Comparison of ENCODE assay signal across 13 cellular contexts in genomic region chr6:105798057-105798456, GRCh38.
DNase-seq lines count a peak whose midpoint lies in the region; ATAC-seq and TF ChIP-seq lines count a peak whose summit lies in the region.
"Had no signal": no experiment of that assay in that cellular context is flagged by ENCODE, and none has a peak within 500 bp of the region (broad histone marks: within the 10 kb centered on the region; RNA-seq: fewer than 3 reads in every experiment).

No MANE protein-coding gene starts in this region.

- dilution Hi-C loops in IMR-90 (cut with HindIII; ENCODE audit: low sequenced_read_pairs, unreplicated experiment), result no loop called here

- DNase-seq in A673 (ENCODE audit: low spot score), result peak; percentile 33
- peak; percentile 81 for DNase-seq in IMR-90
- DNase-seq in mesenchymal stem cell, result peak; percentile 74
- no peak for DNase-seq in activated CD4-positive, alpha-beta T cell treated with anti-CD3 and anti-CD28 coated beads for 36 hours
- no peak for DNase-seq in ureter (ENCODE audit: low spot score)
- DNase-seq in NCI-H2227 treated with DMSO at 0.1 percent for 48 hours (lab: John Stamatoyannopoulos, UW), result no peak
- DNase-seq: activated CD4-positive, CD25-positive, alpha-beta regulatory T cell; NCI-H1694; stimulated activated CD4-positive, alpha-beta T cell treated with anti-CD3 and anti-CD28 coated beads, Interleukin-1b, Interleukin-23, amount 100 ng/mL, for 48 hours had no signal

- in situ Hi-C loops in IMR-90 (cut with MboI; ENCODE audit: low sequenced_read_pairs), result no loop called here

- intact Hi-C loops in A673 (cut with micrococcal nuclease; ENCODE audit: unreplicated experiment) (no loop called here), IMR-90 (cut with micrococcal nuclease) (loop anchor here (5.0 to 10.0 kb wide), 2 partner anchors 194 to 287 kb away; partner anchors contain the start of gene PRDM1)
- intact Hi-C loops in activated CD4-positive, alpha-beta T cell treated with anti-CD3 and anti-CD28 coated beads for 36 hours (cut with DNase I, micrococcal nuclease), result loop anchor here in 1 of 2 experiments (10.0 kb wide), 1 partner anchor 287 kb away; the partner anchor contains the start of gene PRDM1

- peak overlapping the region; percentile 72; the same call in 1 of the 2 replicates for H4K5ac ChIP-seq in IMR-90 (ENCODE audit: low read depth, low read length)

- no peak overlapping the region for H3K56ac ChIP-seq in IMR-90 (ENCODE audit: extremely low read depth, insufficient read depth, low read length)

- H3K18ac ChIP-seq in IMR-90 (ENCODE audit: low read depth, low read length), result peak overlapping the region; percentile 87; the same call in 1 of the 2 replicates
- H3K18ac ChIP-seq in mesenchymal stem cell (ENCODE audit: low read depth in 1 of 2, low read length in 2 of 2), result no peak overlapping the region

- H3K9me1 ChIP-seq in IMR-90 (ENCODE audit: insufficient read depth, low read length), result peaks cover 11% of the 10 kb centered on the region

- CTCF ChIA-PET in A673 (lab: Charles Lee), result no interaction called here
- CTCF ChIA-PET in IMR-90 (lab: Yijun Ruan, JAX), result interaction anchor here (1.1 kb wide), 1 partner anchor 53 kb away, joined by 4 read pairs; no protein-coding TSS in a partner anchor
- CTCF ChIA-PET in activated CD4-positive, alpha-beta T cell treated with anti-CD3 and anti-CD28 coated beads for 36 hours (lab: Charles Lee), result interaction anchor here (1.6 kb wide), 1 partner anchor 17 kb away, joined by 5 read pairs; no protein-coding TSS in a partner anchor

- no peaks in the 10 kb centered on the region for H4K20me1 ChIP-seq in IMR-90 (ENCODE audit: insufficient read depth, low read length)

- no CpG with 5 or more reads among the region's 3 CpGs for WGBS in IMR-90 (ENCODE audit: extremely low coverage in 2 of 2, insufficient read length in 1 of 2), 2 experiments
- 33 to 48% methylated on average over 3 of the region's 3 CpGs for WGBS in esophagus, 2 donors
- WGBS in mesenchymal stem cell, result 64% methylated on average over 2 of the region's 3 CpGs

- H2AK5ac ChIP-seq in IMR-90 (ENCODE audit: low read depth, low read length) (no peak overlapping the region), mesenchymal stem cell (ENCODE audit: low read length, severe bottlenecking) (no peak overlapping the region)

- peak overlapping the region; percentile 16 for H2BK20ac ChIP-seq in IMR-90 (ENCODE audit: low read depth, low read length)

- peak overlapping the region; percentile 7 for H2AFZ ChIP-seq in IMR-90 (replicated peaks; ENCODE audit: low read length, poor library complexity)
- no peak overlapping the region for H2AFZ ChIP-seq in mesenchymal stem cell (ENCODE audit: low read depth, low read length)

- H3K27ac ChIP-seq in A673 (ENCODE audit: low read depth, low read length, poor library complexity, severe bottlenecking) (no peak overlapping the region), IMR-90 (ENCODE audit: insufficient read depth, low read length) (no peak overlapping the region; the same call in 1 of the 2 replicates), esophagus (ENCODE audit: low read depth in 2 of 2, low read length in 1 of 2) (peak overlapping the region; percentile 84 to 86), mesenchymal stem cell (ENCODE audit: low read length, poor library complexity, severe bottlenecking) (no peak overlapping the region)

- peak overlapping the region; percentile 71; the same call in 1 of the 3 replicates for H2BK15ac ChIP-seq in IMR-90 (ENCODE audit: low read depth, low read length)
- no peak overlapping the region for H2BK15ac ChIP-seq in mesenchymal stem cell (ENCODE audit: low read depth, poor library complexity, severe bottlenecking)

- no peak overlapping the region for H3K4me3 Mint-ChIP-seq in activated CD4-positive, alpha-beta T cell treated with anti-CD3 and anti-CD28 coated beads for 36 hours
- H3K4me3 Mint-ChIP-seq: B cell had no signal

- peaks cover 29% of the 10 kb centered on the region for H3K4me1 Mint-ChIP-seq in activated CD4-positive, alpha-beta T cell treated with anti-CD3 and anti-CD28 coated beads for 36 hours

- H3K4me1 ChIP-seq in A673 (ENCODE audit: insufficient read depth, low read length, poor library complexity, severe bottlenecking) (peaks cover 12% of the 10 kb centered on the region), IMR-90 (ENCODE audit: control insufficient read depth, insufficient read depth, low read length) (peaks cover 14% of the 10 kb centered on the region), esophagus (ENCODE audit: control insufficient read depth in 2 of 2, insufficient read depth in 2 of 2, low read length in 1 of 2) (peaks cover 0 to 9% of the 10 kb centered on the region in 2 donors), mesenchymal stem cell (ENCODE audit: control insufficient read depth, insufficient read depth, low read depth, low read length) (no peaks in the 10 kb centered on the region)

- H4K8ac ChIP-seq in IMR-90 (ENCODE audit: low read depth in 2 of 2, low read length in 2 of 2) (0 out of 4 replicates have a peak overlapping the region, but pooled peaks of 1 of the 2 experiments have one; percentile 38), mesenchymal stem cell (ENCODE audit: low read length) (no peak overlapping the region)

- TF ChIP-seq CTCF in A673 (conservative IDR thresholded peaks at IDR 0.05; ENCODE audit: low read depth, low read length), result no peak
- no peak for TF ChIP-seq CTCF in IMR-90 (conservative IDR thresholded peaks at IDR 0.05; ENCODE audit: low read depth, low read length)

- H3K9me3 Mint-ChIP-seq in activated CD4-positive, alpha-beta T cell treated with anti-CD3 and anti-CD28 coated beads for 36 hours (ENCODE audit: low read depth), result no peaks in the 10 kb centered on the region
- H3K9me3 Mint-ChIP-seq: activated T-helper 2 cell treated with anti-CD3 and anti-CD28 coated beads, Interferon-gamma antibody, Interleukin-2, Interleukin-4, amounts not matched to agents 10 μg/mL and 5 μg/mL and 100 μg/mL, durations not matched to agents 14 hours and 24 hours and 36 hours had no signal

- ATAC-seq in IMR-90 (ENCODE audit: low read depth) (peak; percentile 88), HG02870 (IDR thresholded peaks at IDR 0.05; ENCODE audit: unreplicated experiment) (no peak)
- ATAC-seq in activated CD4-positive, alpha-beta T cell treated with anti-CD3 and anti-CD28 coated beads for 36 hours, result no peak

- no peaks in the 10 kb centered on the region for H3K36me3 Mint-ChIP-seq in activated CD4-positive, alpha-beta T cell treated with anti-CD3 and anti-CD28 coated beads for 36 hours (ENCODE audit: low read depth)

- H3K4me2 ChIP-seq in IMR-90 (ENCODE audit: low read depth, low read length), result peak overlapping the region; percentile 26
- no peak overlapping the region for H3K4me2 ChIP-seq in mesenchymal stem cell (ENCODE audit: low read length, poor library complexity, severe bottlenecking)

- H3K36me3 ChIP-seq in A673 (ENCODE audit: insufficient read depth, low read length, poor library complexity, severe bottlenecking) (no peaks in the 10 kb centered on the region), IMR-90 (ENCODE audit: control insufficient read depth, insufficient read depth, low read length) (no peaks in the 10 kb centered on the region), esophagus (ENCODE audit: control insufficient read depth in 2 of 2, insufficient read depth in 2 of 2, low read length in 1 of 2) (no peaks in the 10 kb centered on the region), mesenchymal stem cell (ENCODE audit: control insufficient read depth in 1 of 2, insufficient read depth in 2 of 2, low read depth in 1 of 2, low read length in 2 of 2) (no peaks in the 10 kb centered on the region)

- H2BK120ac ChIP-seq in IMR-90 (ENCODE audit: low read depth, low read length), result peak overlapping the region; percentile 66
- no peak overlapping the region for H2BK120ac ChIP-seq in mesenchymal stem cell (ENCODE audit: low read depth, low read length)

- no peak for TF ChIP-seq POLR2A in IMR-90 (IDR thresholded peaks at IDR 0.05; ENCODE audit: low read depth, low read length)

- no peak for TF ChIP-seq RAD21 in IMR-90 (IDR thresholded peaks at IDR 0.05; ENCODE audit: low read length)

- H2BK5ac ChIP-seq in IMR-90 (ENCODE audit: low read depth, low read length, poor library complexity, severe bottlenecking) (peak overlapping the region; percentile 57), mesenchymal stem cell (ENCODE audit: low read depth, low read length, poor library complexity, severe bottlenecking) (no peak overlapping the region)

- peaks cover 2% of the 10 kb centered on the region for H3K27me3 Mint-ChIP-seq in activated CD4-positive, alpha-beta T cell treated with anti-CD3 and anti-CD28 coated beads for 36 hours
- H3K27me3 Mint-ChIP-seq: B cell had no signal

- H3K79me1 ChIP-seq in IMR-90 (ENCODE audit: low read depth in 1 of 2, low read length in 2 of 2), result no peaks in the 10 kb centered on the region
- H3K79me1 ChIP-seq in mesenchymal stem cell (replicated peaks; ENCODE audit: low read length, poor library complexity, severe bottlenecking), result no peaks in the 10 kb centered on the region

- no peak overlapping the region for H3K23ac ChIP-seq in IMR-90 (ENCODE audit: low read depth, low read length)
- H3K23ac ChIP-seq in mesenchymal stem cell (ENCODE audit: low read length in 2 of 2), result no peak overlapping the region

- no peak overlapping the region for H4K91ac ChIP-seq in IMR-90 (ENCODE audit: insufficient read depth, low read depth, low read length)
- no peak overlapping the region for H4K91ac ChIP-seq in mesenchymal stem cell (ENCODE audit: low read length)

- H3K27me3 ChIP-seq in A673 (replicated peaks; ENCODE audit: insufficient read depth, low read depth, low read length, poor library complexity) (peaks cover 5% of the 10 kb centered on the region), IMR-90 (ENCODE audit: control insufficient read depth, insufficient read depth, low read length) (no peaks in the 10 kb centered on the region), esophagus (ENCODE audit: control insufficient read depth in 1 of 2, insufficient read depth in 2 of 2, low read length in 2 of 2) (no peaks in the 10 kb centered on the region), mesenchymal stem cell (ENCODE audit: control insufficient read depth in 1 of 2, insufficient read depth in 1 of 2, low read length in 2 of 2) (peaks cover 0 to 5% of the 10 kb centered on the region in 2 experiments)

- H3K4me3 ChIP-seq in A673 (ENCODE audit: low read depth, low read length, poor library complexity, severe bottlenecking) (no peak overlapping the region), IMR-90 (ENCODE audit: insufficient read depth, low read depth, low read length) (no peak overlapping the region), esophagus (ENCODE audit: low read depth in 1 of 2, low read length in 2 of 2) (no peak overlapping the region), mesenchymal stem cell (ENCODE audit: insufficient read depth in 1 of 2, low read depth in 1 of 2, low read length in 2 of 2) (no peak overlapping the region)

- no peak overlapping the region for H3K27ac Mint-ChIP-seq in activated CD4-positive, alpha-beta T cell treated with anti-CD3 and anti-CD28 coated beads for 36 hours
- H3K27ac Mint-ChIP-seq: activated T-helper 2 cell treated with anti-CD3 and anti-CD28 coated beads, Interferon-gamma antibody, Interleukin-2, Interleukin-4, amounts not matched to agents 10 μg/mL and 5 μg/mL and 100 μg/mL, durations not matched to agents 14 hours and 24 hours and 36 hours; B cell had no signal

- H3K14ac ChIP-seq in IMR-90 (replicated peaks; ENCODE audit: low read depth, low read length), result peak overlapping the region; percentile 40
- no peak overlapping the region for H3K14ac ChIP-seq in mesenchymal stem cell (ENCODE audit: low read length in 2 of 2)

- H2BK12ac ChIP-seq in mesenchymal stem cell (ENCODE audit: low read length in 2 of 2), result no peak overlapping the region

- H3K9me3 ChIP-seq in A673 (ENCODE audit: low read depth, low read length, poor library complexity, severe bottlenecking) (no peaks in the 10 kb centered on the region), IMR-90 (ENCODE audit: control insufficient read depth, insufficient read depth, low read length) (no peaks in the 10 kb centered on the region), esophagus (ENCODE audit: control insufficient read depth in 2 of 2, insufficient read depth in 1 of 2, low read depth in 1 of 2, low read length in 1 of 2) (no peaks in the 10 kb centered on the region), mesenchymal stem cell (ENCODE audit: control insufficient read depth, low read length) (peaks cover 8% of the 10 kb centered on the region)

- no peak overlapping the region for H2AK9ac ChIP-seq in IMR-90 (replicated peaks; ENCODE audit: low read depth, low read length, poor library complexity)

- H3K4ac ChIP-seq in IMR-90 (ENCODE audit: low read depth, low read length) (peak overlapping the region; percentile 66; the same call in 1 of the 2 replicates), mesenchymal stem cell (ENCODE audit: low read depth in 1 of 2, low read length in 2 of 2) (no peak overlapping the region)

- POLR2A ChIA-PET in A673 (lab: Charles Lee; ENCODE audit: low non-redundant PET) (no interaction called here), IMR-90 (lab: Charles Lee; ENCODE audit: unreplicated experiment) (no interaction called here)
- POLR2A ChIA-PET in activated CD4-positive, alpha-beta T cell treated with anti-CD3 and anti-CD28 coated beads for 36 hours (lab: Charles Lee), result no interaction called here

- no TSS peak for BruUV-seq in A673 (replicated peaks; lab: Mats Ljungman, UMichigan)
- no TSS peak for BruUV-seq in IMR-90 (replicated peaks; lab: Mats Ljungman, UMichigan)

- H3K9ac ChIP-seq in IMR-90 (ENCODE audit: low read depth, low read length) (no peak overlapping the region), mesenchymal stem cell (ENCODE audit: low read length) (peak overlapping the region; percentile 75)

Comparison
In these comparisons a context has a peak if more than half of its experiments do, and no peak if none do; other contexts are left out.
1. DNase-seq: peak in A673 (single experiment), IMR-90 (single experiment) and mesenchymal stem cell (single experiment); none in activated CD4-positive, alpha-beta T cell treated with anti-CD3 and anti-CD28 coated beads for 36 hours (single experiment), ureter (single experiment) and NCI-H2227 treated with DMSO at 0.1 percent for 48 hours (single experiment).
2. H3K27ac ChIP-seq: peak in esophagus (2 of 2); none in A673 (single experiment), IMR-90 (single experiment) and mesenchymal stem cell (single experiment).